ENCODE assay signal across 1 cellular context in the genomic region with DNA sequence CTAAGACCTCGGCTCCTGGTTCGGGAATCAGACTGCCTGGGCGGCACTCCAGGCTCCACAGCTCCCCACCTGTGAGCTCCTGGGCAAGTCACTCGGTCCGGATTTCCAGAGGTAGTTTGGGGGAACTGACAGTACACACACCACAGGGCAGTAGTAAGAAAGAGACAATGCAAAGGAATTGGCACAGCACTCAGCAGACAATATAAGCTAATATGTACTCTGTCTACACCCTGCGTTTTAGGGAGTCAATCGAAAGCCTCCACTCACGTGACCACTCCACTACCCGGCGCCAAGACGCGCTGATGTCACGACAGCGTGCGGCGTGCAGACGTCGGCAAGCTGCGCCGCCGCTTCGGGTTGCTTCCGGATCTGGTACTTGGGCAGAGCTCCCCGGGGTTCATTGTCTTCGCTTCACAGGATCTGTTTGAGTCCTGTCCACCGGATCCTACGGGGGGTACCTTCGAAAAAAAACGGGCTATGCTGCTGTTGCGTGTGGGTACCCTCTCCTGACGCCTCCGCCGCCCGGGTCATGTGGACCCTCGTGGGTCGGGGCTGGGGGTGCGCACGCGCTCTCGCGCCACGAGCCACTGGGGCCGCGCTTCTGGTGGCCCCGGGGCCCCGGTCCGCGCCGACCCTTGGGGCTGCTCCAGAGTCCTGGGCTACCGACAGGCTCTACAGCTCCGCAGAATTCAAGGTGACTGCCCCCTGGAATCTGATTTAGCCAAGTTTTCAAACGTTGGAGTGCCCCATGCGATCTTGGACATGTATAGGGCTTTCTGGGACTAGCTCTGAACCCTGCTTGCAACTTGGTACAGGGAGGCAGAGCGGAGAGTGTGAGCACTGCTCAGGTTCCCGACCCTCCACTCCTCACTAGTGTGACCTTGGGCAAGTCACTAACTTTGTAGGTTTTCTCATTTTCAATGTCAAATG.
TF ChIP-seq lines count a peak whose summit lies in the region.

A gene with protein sequence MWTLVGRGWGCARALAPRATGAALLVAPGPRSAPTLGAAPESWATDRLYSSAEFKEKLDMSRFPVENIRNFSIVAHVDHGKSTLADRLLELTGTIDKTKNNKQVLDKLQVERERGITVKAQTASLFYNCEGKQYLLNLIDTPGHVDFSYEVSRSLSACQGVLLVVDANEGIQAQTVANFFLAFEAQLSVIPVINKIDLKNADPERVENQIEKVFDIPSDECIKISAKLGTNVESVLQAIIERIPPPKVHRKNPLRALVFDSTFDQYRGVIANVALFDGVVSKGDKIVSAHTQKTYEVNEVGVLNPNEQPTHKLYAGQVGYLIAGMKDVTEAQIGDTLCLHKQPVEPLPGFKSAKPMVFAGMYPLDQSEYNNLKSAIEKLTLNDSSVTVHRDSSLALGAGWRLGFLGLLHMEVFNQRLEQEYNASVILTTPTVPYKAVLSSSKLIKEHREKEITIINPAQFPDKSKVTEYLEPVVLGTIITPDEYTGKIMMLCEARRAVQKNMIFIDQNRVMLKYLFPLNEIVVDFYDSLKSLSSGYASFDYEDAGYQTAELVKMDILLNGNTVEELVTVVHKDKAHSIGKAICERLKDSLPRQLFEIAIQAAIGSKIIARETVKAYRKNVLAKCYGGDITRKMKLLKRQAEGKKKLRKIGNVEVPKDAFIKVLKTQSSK (plus strand): TSS at position 327 of the 930 bp plus-strand sequence. CDS start 203 bp downstream, at position 530.

TF ChIP-seq in H1, 55 proteins besides CTCF, POLR2A, EP300 and RAD21 (continued from another document):
- no peak for TF ChIP-seq SIX5 (IDR thresholded peaks at IDR 0.05; ENCODE audit: low read depth, low read length)
- TF ChIP-seq SAP30 (IDR thresholded peaks at IDR 0.05; ENCODE audit: insufficient read depth, insufficient replicate concordance, low read length): no peak
- peak; percentile 95 for TF ChIP-seq RBBP5 (IDR thresholded peaks at IDR 0.05; ENCODE audit: borderline replicate concordance, low read depth, low read length)
- TF ChIP-seq CBX8 (IDR thresholded peaks at IDR 0.05; ENCODE audit: borderline replicate concordance, low read depth, low read length): no peak
